In genomic region chr3:155670320-155670719, GRCh38 we compare ENCODE assay signal across 25 cellular contexts.
"Had no signal": no experiment of that assay in that cellular context is flagged by ENCODE, and none has a peak within 500 bp of the region (broad histone marks: within the 10 kb centered on the region; RNA-seq: fewer than 3 reads in every experiment).

No MANE protein-coding gene starts in this region.

- H3K4me2 ChIP-seq: hepatocyte, neural progenitor cell had no signal

- H3K27ac ChIP-seq: heart right ventricle, hepatocyte, left ventricle myocardium inferior, neural progenitor cell, neutrophil, sigmoid colon, spleen, testis, thyroid gland, transverse colon, upper lobe of left lung, vagina had no signal

- H3K36me3 ChIP-seq: heart right ventricle, left ventricle myocardium inferior, neural progenitor cell, neutrophil, sigmoid colon, spleen, thyroid gland, transverse colon, upper lobe of left lung, vagina had no signal

- H3K9ac ChIP-seq: neural progenitor cell had no signal

- H3K27me3 ChIP-seq: heart right ventricle, hepatocyte, neural progenitor cell, neutrophil, sigmoid colon, spleen, testis, thyroid gland, transverse colon, upper lobe of left lung, vagina had no signal

- H3K4me1 ChIP-seq: spleen had no signal

- DNase-seq: heart right ventricle; islet precursor cell; left ventricle myocardium inferior; midbrain; mucosa of descending colon; naive thymus-derived CD4-positive, alpha-beta T cell; occipital lobe; retina; right cardiac atrium; sigmoid colon; small intestine; spleen; stimulated activated CD4-positive, alpha-beta T cell treated with anti-CD3 and anti-CD28 coated beads, Interleukin-4, amount 100 ng/mL, for 24 hours; stimulated activated naive CD4-positive, alpha-beta T cell; substantia nigra; testis; thyroid gland; transverse colon; upper lobe of left lung had no signal

- H2AFZ ChIP-seq: hepatocyte, neural progenitor cell had no signal

- H3K79me2 ChIP-seq: hepatocyte had no signal

- ATAC-seq: heart right ventricle; mucosa of descending colon; naive thymus-derived CD4-positive, alpha-beta T cell; natural killer cell treated with Interleukin-12 subunit alpha and Interleukin-12 subunit beta and Interleukin-15 and Interleukin-18, amount 100 ng/mL, for 72 hours; right cardiac atrium had no signal

- H3K4me3 ChIP-seq: heart right ventricle, hepatocyte, left ventricle myocardium inferior, lung, mucosa of descending colon, neural progenitor cell, sigmoid colon, spleen, testis, thyroid gland, transverse colon, upper lobe of left lung, vagina had no signal

- H3K9me3 ChIP-seq: heart right ventricle, left ventricle myocardium inferior, mucosa of descending colon, neutrophil, sigmoid colon, spleen, testis, thyroid gland, transverse colon, upper lobe of left lung, vagina had no signal
